Comparison of ENCODE assay signal across 1 cellular context in the genomic region with DNA sequence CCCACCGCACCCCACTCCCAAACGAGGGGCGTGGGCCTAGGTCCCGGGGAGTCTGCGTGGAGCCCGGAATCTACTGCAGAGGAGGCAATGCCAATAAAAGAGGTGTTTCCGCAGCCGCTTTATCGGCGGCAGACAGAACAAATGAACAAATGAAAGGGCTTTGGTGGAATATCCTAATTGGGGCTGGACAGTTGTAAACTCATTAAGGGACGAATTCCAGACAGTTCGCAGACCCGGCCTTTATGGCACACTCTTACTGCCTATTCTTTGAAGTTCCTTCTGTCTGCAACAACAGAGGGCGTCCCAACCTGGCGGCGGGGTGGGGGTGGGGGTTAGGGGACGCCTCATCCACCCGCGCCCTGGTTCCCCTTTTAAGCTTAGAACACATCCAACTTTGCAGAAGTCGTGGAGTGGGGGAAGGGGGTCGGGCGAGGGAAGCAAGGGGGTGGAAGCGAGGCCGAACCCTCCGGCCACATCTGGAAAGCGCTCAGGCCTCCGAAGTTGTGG.
TF ChIP-seq lines count a peak whose summit lies in the region.

No MANE protein-coding gene starts in this region.

TF ChIP-seq in HCT116, 20 proteins besides CTCF, POLR2A, EP300 and RAD21 (continued from another document):
- TF ChIP-seq ELF1 (IDR thresholded peaks at IDR 0.05; ENCODE audit: borderline replicate concordance, low read depth) (no peak), ZFX (IDR thresholded peaks at IDR 0.05) (no peak), EZH2phosphoT487 (IDR thresholded peaks at IDR 0.05; ENCODE audit: borderline replicate concordance) (no peak), SP1 (IDR thresholded peaks at IDR 0.05; ENCODE audit: low read depth) (no peak), JUND (IDR thresholded peaks at IDR 0.05) (no peak), POLR2AphosphoS5 (IDR thresholded peaks at IDR 0.05; ENCODE audit: low read depth, low read length) (no peak), SRF (IDR thresholded peaks at IDR 0.05; ENCODE audit: low read depth) (no peak), CEBPB (IDR thresholded peaks at IDR 0.05; ENCODE audit: low read depth) (no peak), YY1 (IDR thresholded peaks at IDR 0.05; ENCODE audit: extremely low read depth, insufficient replicate concordance, low read depth, low read length) (no peak), EGR1 (IDR thresholded peaks at IDR 0.05; ENCODE audit: low read depth) (no peak), SIN3A (IDR thresholded peaks at IDR 0.05; ENCODE audit: low read depth) (no peak)
- TF ChIP-seq, protein P1, sequence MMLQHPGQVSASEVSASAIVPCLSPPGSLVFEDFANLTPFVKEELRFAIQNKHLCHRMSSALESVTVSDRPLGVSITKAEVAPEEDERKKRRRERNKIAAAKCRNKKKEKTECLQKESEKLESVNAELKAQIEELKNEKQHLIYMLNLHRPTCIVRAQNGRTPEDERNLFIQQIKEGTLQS (IDR thresholded peaks at IDR 0.05), result no peak
- TF ChIP-seq, protein P2, sequence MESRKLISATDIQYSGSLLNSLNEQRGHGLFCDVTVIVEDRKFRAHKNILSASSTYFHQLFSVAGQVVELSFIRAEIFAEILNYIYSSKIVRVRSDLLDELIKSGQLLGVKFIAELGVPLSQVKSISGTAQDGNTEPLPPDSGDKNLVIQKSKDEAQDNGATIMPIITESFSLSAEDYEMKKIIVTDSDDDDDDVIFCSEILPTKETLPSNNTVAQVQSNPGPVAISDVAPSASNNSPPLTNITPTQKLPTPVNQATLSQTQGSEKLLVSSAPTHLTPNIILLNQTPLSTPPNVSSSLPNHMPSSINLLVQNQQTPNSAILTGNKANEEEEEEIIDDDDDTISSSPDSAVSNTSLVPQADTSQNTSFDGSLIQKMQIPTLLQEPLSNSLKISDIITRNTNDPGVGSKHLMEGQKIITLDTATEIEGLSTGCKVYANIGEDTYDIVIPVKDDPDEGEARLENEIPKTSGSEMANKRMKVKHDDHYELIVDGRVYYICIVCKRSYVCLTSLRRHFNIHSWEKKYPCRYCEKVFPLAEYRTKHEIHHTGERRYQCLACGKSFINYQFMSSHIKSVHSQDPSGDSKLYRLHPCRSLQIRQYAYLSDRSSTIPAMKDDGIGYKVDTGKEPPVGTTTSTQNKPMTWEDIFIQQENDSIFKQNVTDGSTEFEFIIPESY (IDR thresholded peaks at IDR 0.05; ENCODE audit: extremely low read depth, insufficient replicate concordance, low read length), result no peak
- TF ChIP-seq, protein P3, sequence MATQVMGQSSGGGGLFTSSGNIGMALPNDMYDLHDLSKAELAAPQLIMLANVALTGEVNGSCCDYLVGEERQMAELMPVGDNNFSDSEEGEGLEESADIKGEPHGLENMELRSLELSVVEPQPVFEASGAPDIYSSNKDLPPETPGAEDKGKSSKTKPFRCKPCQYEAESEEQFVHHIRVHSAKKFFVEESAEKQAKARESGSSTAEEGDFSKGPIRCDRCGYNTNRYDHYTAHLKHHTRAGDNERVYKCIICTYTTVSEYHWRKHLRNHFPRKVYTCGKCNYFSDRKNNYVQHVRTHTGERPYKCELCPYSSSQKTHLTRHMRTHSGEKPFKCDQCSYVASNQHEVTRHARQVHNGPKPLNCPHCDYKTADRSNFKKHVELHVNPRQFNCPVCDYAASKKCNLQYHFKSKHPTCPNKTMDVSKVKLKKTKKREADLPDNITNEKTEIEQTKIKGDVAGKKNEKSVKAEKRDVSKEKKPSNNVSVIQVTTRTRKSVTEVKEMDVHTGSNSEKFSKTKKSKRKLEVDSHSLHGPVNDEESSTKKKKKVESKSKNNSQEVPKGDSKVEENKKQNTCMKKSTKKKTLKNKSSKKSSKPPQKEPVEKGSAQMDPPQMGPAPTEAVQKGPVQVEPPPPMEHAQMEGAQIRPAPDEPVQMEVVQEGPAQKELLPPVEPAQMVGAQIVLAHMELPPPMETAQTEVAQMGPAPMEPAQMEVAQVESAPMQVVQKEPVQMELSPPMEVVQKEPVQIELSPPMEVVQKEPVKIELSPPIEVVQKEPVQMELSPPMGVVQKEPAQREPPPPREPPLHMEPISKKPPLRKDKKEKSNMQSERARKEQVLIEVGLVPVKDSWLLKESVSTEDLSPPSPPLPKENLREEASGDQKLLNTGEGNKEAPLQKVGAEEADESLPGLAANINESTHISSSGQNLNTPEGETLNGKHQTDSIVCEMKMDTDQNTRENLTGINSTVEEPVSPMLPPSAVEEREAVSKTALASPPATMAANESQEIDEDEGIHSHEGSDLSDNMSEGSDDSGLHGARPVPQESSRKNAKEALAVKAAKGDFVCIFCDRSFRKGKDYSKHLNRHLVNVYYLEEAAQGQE (IDR thresholded peaks at IDR 0.05; ENCODE audit: low read depth), result no peak
TF ChIP-seq in HCT116: peak in this region for 0.
